In the genomic region with DNA sequence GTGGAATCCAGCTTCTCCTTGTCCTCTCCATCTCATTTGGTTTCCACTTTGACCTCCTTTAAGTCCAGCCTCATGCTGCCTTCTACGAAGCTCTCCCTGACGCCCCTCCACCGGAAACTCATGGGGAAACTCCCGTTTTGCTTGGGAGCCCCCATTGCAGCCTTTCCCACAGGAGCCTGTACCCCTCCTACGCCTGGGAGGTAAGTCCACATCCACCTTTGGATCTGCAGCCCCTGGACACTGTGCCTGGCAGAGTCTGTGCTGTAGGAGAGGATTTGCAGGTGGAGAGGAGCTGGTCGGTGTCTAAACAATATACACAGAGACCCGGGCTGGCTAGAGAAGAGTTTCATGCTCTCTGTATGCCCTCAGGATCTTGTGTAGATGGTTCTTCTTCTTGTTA, we compare ENCODE assay signal across 25 cellular contexts.
"Had no signal": no experiment of that assay in that cellular context is flagged by ENCODE, and none has a peak within 500 bp of the region (broad histone marks: within the 10 kb centered on the region; RNA-seq: fewer than 3 reads in every experiment).

No MANE protein-coding gene starts in this region.

- H3K4me1 Mint-ChIP-seq: immature natural killer cell; memory B cell; mesothelial cell of epicardium; naive B cell; neural crest cell; stimulated activated naive B cell treated with anti-CD40 and anti-IgM and Interleukin-4, amounts not matched to agents 10 μg/mL and 1 μg/mL and 100 μg/mL, for 72 hours had no signal

- H3K4me3 ChIP-seq: lower lobe of right lung, mucosa of descending colon, ovary, psoas muscle, right lobe of liver, thoracic aorta, tibial nerve, vagina had no signal

- H3K27me3 ChIP-seq: ovary, right lobe of liver, tibial nerve, vagina had no signal

- ATAC-seq: effector memory CD8-positive, alpha-beta T cell; left ventricle myocardium superior; lower lobe of right lung; mucosa of descending colon; natural killer cell treated with Interleukin-12 subunit alpha and Interleukin-12 subunit beta and Interleukin-15 and Interleukin-18, amount 100 ng/mL, for 72 hours; psoas muscle; right lobe of liver; stimulated activated naive B cell treated with anti-CD40 and anti-IgM and Interleukin-4, amounts not matched to agents 10 μg/mL and 1 μg/mL and 100 μg/mL, for 72 hours had no signal

- H3K27ac Mint-ChIP-seq: effector memory CD8-positive, alpha-beta T cell; immature natural killer cell; memory B cell; mesothelial cell of epicardium; naive B cell; natural killer cell treated with Interleukin-12 subunit alpha and Interleukin-12 subunit beta and Interleukin-15 and Interleukin-18, amount 100 ng/mL, for 72 hours; stimulated activated naive B cell treated with anti-CD40 and anti-IgM and Interleukin-4, amounts not matched to agents 10 μg/mL and 1 μg/mL and 100 μg/mL, for 72 hours; stimulated activated naive CD8-positive, alpha-beta T cell treated with anti-CD3 and anti-CD28 coated beads, Interleukin-15, Interleukin-2, amounts not matched to agents 100 ng/mL and 50 ng/mL, for 24 hours had no signal

- H3K27ac ChIP-seq: lower lobe of right lung, ovary, psoas muscle, right lobe of liver, thoracic aorta, tibial nerve, vagina had no signal

- H3K9me3 Mint-ChIP-seq: natural killer cell treated with Interleukin-12 subunit alpha and Interleukin-12 subunit beta and Interleukin-15 and Interleukin-18, amount 100 ng/mL, for 72 hours; stimulated activated naive CD8-positive, alpha-beta T cell treated with anti-CD3 and anti-CD28 coated beads, Interleukin-15, Interleukin-2, amounts not matched to agents 100 ng/mL and 50 ng/mL, for 24 hours had no signal

- H3K4me1 ChIP-seq: lower lobe of right lung, psoas muscle, right lobe of liver, tibial nerve, vagina had no signal

- H3K36me3 ChIP-seq: lower lobe of right lung, ovary, right lobe of liver, thoracic aorta, tibial nerve, vagina had no signal

- H3K36me3 Mint-ChIP-seq: immature natural killer cell; memory B cell; mesothelial cell of epicardium; natural killer cell treated with Interleukin-12 subunit alpha and Interleukin-12 subunit beta and Interleukin-15 and Interleukin-18, amount 100 ng/mL, for 72 hours; stimulated activated naive B cell treated with anti-CD40 and anti-IgM and Interleukin-4, amounts not matched to agents 10 μg/mL and 1 μg/mL and 100 μg/mL, for 72 hours had no signal

- H3K27me3 Mint-ChIP-seq: effector memory CD8-positive, alpha-beta T cell; memory B cell; naive B cell; natural killer cell treated with Interleukin-12 subunit alpha and Interleukin-12 subunit beta and Interleukin-15 and Interleukin-18, amount 100 ng/mL, for 72 hours; stimulated activated naive B cell treated with anti-CD40 and anti-IgM and Interleukin-4, amounts not matched to agents 10 μg/mL and 1 μg/mL and 100 μg/mL, for 72 hours; stimulated activated naive CD8-positive, alpha-beta T cell treated with anti-CD3 and anti-CD28 coated beads, Interleukin-15, Interleukin-2, amounts not matched to agents 100 ng/mL and 50 ng/mL, for 24 hours had no signal

- DNase-seq: cortex of kidney; effector memory CD8-positive, alpha-beta T cell; erythroblast; hypothalamus; immature natural killer cell; left ventricle myocardium superior; lower lobe of right lung; mucosa of descending colon; naive B cell; ovary; posterior cingulate gyrus; psoas muscle; right lobe of liver; small intestine; stimulated activated CD4-positive, alpha-beta T cell treated with anti-CD3 and anti-CD28 coated beads, Interleukin-15, amount 100 ng/mL, for 24 hours; stimulated activated CD4-positive, alpha-beta T cell treated with anti-CD3 and anti-CD28 coated beads, Interleukin-2, amount 100 ng/mL, for 48 hours; stimulated activated naive B cell treated with anti-CD40 and anti-IgM and Interleukin-4, amounts not matched to agents 10 μg/mL and 1 μg/mL and 100 μg/mL, for 72 hours had no signal

- H3K9me3 ChIP-seq: lower lobe of right lung, mucosa of descending colon, ovary, psoas muscle, right lobe of liver, thoracic aorta, vagina had no signal

- H3K4me3 Mint-ChIP-seq: effector memory CD8-positive, alpha-beta T cell; immature natural killer cell; memory B cell; mesothelial cell of epicardium; naive B cell; natural killer cell treated with Interleukin-12 subunit alpha and Interleukin-12 subunit beta and Interleukin-15 and Interleukin-18, amount 100 ng/mL, for 72 hours; neural crest cell; stimulated activated naive B cell treated with anti-CD40 and anti-IgM and Interleukin-4, amounts not matched to agents 10 μg/mL and 1 μg/mL and 100 μg/mL, for 72 hours; stimulated activated naive CD8-positive, alpha-beta T cell treated with anti-CD3 and anti-CD28 coated beads, Interleukin-15, Interleukin-2, amounts not matched to agents 100 ng/mL and 50 ng/mL, for 24 hours had no signal
